ENCODE assay signal across 7 cellular contexts in genomic region chr4:182927505-182927904, GRCh38.
"Had no signal": no experiment of that assay in that cellular context is flagged by ENCODE, and none has a peak within 500 bp of the region (broad histone marks: within the 10 kb centered on the region; RNA-seq: fewer than 3 reads in every experiment).

No MANE protein-coding gene starts in this region.

- FAIRE-seq: HTR-8/SVneo had no signal

- H3K4me1 ChIP-seq: HAP-1 had no signal

- H3K4me3 Mint-ChIP-seq: GM23338, IgD-negative memory B cell had no signal

- H3K36me3 ChIP-seq: HAP-1 had no signal

- ATAC-seq: HCT116 had no signal

- H3K4me2 ChIP-seq: GM23338 had no signal

- H3K36me3 Mint-ChIP-seq: IgD-negative memory B cell had no signal

- H3K27ac Mint-ChIP-seq: GM23338, IgD-negative memory B cell had no signal

- H3K4me3 ChIP-seq: GM23338, HAP-1 had no signal

- H3K9me3 ChIP-seq: HAP-1 had no signal

- H3K9me3 Mint-ChIP-seq: GM23338, IgD-negative memory B cell had no signal

- H2AFZ ChIP-seq: GM23338 had no signal

- DNase-seq: H7, KG1 had no signal

- H3K4me1 Mint-ChIP-seq: GM23338 had no signal
